In genomic region chr17:8887834-8888703, GRCh38 we compare ENCODE assay signal across 7 cellular contexts. TPM values are rescaled to one million over a fixed set of nuclear protein-coding genes. Genes with fewer than 3 reads are reported as not detected.
DNase-seq lines count a peak whose midpoint lies in the region; ATAC-seq and TF ChIP-seq lines count a peak whose summit lies in the region.

No MANE protein-coding gene starts in this region.

- DNase-seq in WERI-Rb-1: peak; percentile 94
- peak; percentile 52 for DNase-seq in left ventricle myocardium inferior
- no peak for DNase-seq in sciatic nerve (ENCODE audit: low spot score)
- no peak for DNase-seq in activated naive CD4-positive, alpha-beta T cell (lab: John Stamatoyannopoulos, UW)

- POLR2A ChIA-PET in HEK293 (lab: Yijun Ruan, JAX): no interaction called here

- ATAC-seq in sciatic nerve (peak; percentile 58), HG03095 (IDR thresholded peaks at IDR 0.05; ENCODE audit: unreplicated experiment) (no peak), HG02973 (IDR thresholded peaks at IDR 0.05; ENCODE audit: unreplicated experiment) (no peak)

- H3K9me3 ChIP-seq in HEK293 (ENCODE audit: control insufficient read depth, insufficient read depth, low read depth, low read length): no peaks in the 10 kb centered on the region
- H3K9me3 ChIP-seq in WERI-Rb-1 (ENCODE audit: severe bottlenecking): no peaks in the 10 kb centered on the region
- no peaks in the 10 kb centered on the region for H3K9me3 ChIP-seq in left ventricle myocardium inferior (replicated peaks)

- TF ChIP-seq CTCF in HEK293 (tag by site-specific recombination; IDR thresholded peaks at IDR 0.05) (peak; percentile 70), WERI-Rb-1 (IDR thresholded peaks at IDR 0.05; ENCODE audit: low read depth, low read length) (peak; percentile 87), left ventricle myocardium inferior (IDR thresholded peaks at IDR 0.05; ENCODE audit: borderline replicate concordance) (peak; percentile 60)

- CTCF ChIA-PET in HEK293 (lab: Yijun Ruan, JAX): interaction anchor here (0.6 to 3.0 kb wide), 23 partner anchors 9 to 814 kb away, joined by 3 to 13 read pairs (median 3); no protein-coding TSS in a partner anchor

- H3K27ac ChIP-seq in HEK293 (ENCODE audit: extremely low read depth, low read depth, low read length) (no peak overlapping the region), WERI-Rb-1 (peak overlapping the region; percentile 51), left ventricle myocardium inferior (replicated peaks) (peak overlapping the region; percentile 54)

- H3K27me3 ChIP-seq in WERI-Rb-1 (ENCODE audit: insufficient read depth, low read depth, severe bottlenecking): no peaks in the 10 kb centered on the region
- no peaks in the 10 kb centered on the region for H3K27me3 ChIP-seq in left ventricle myocardium inferior (ENCODE audit: low read depth)

- H3K4me3 ChIP-seq in HEK293 (ENCODE audit: low read depth, low read length): no peak overlapping the region
- H3K4me3 ChIP-seq in WERI-Rb-1 (ENCODE audit: low read depth, low read length): no peak overlapping the region
- H3K4me3 ChIP-seq in left ventricle myocardium inferior: peak overlapping the region; percentile 32

- H3K4me1 ChIP-seq in HEK293 (ENCODE audit: control insufficient read depth, insufficient read depth, low read length) (no peaks in the 10 kb centered on the region), left ventricle myocardium inferior (peaks cover 12% of the 10 kb centered on the region)

- H3K36me3 ChIP-seq in HEK293 (ENCODE audit: control insufficient read depth in 2 of 2, insufficient read depth in 1 of 2, low read length in 2 of 2): no peaks in the 10 kb centered on the region
- no peaks in the 10 kb centered on the region for H3K36me3 ChIP-seq in WERI-Rb-1
- no peaks in the 10 kb centered on the region for H3K36me3 ChIP-seq in left ventricle myocardium inferior

- intact Hi-C loops in left ventricle myocardium inferior (cut with micrococcal nuclease): no loop called here
- intact Hi-C loops in sciatic nerve (cut with DNase I): no loop called here

TF ChIP-seq in HEK293, 187 proteins besides CTCF, POLR2A, EP300 and RAD21:
- TF ChIP-seq REPIN1 (tag by site-specific recombination; IDR thresholded peaks at IDR 0.05; ENCODE audit: low read depth) (peak; percentile 40; the same call in 1 of the 2 replicates), ZBTB6 (tag by site-specific recombination; IDR thresholded peaks at IDR 0.05) (no peak)

RNA-seq across cellular contexts. Expression of gene PIK3R6, which starts 20.6 kb away (rescaled TPM):
- total RNA-seq in left ventricle myocardium inferior (1.2 TPM), sciatic nerve (2.1 TPM)

Comparison
In these comparisons a context has a peak if more than half of its experiments do, and no peak if none do; other contexts are left out.
1. DNase-seq: peak in WERI-Rb-1 (single experiment) and left ventricle myocardium inferior (single experiment); none in sciatic nerve (single experiment) and activated naive CD4-positive, alpha-beta T cell (0 of 4).
2. Peak in every context shown above with its lines, with median percentiles within 50 percentile points of each other: CTCF ChIP-seq.